Comparison of ENCODE assay signal across 16 cellular contexts in the genomic region with DNA sequence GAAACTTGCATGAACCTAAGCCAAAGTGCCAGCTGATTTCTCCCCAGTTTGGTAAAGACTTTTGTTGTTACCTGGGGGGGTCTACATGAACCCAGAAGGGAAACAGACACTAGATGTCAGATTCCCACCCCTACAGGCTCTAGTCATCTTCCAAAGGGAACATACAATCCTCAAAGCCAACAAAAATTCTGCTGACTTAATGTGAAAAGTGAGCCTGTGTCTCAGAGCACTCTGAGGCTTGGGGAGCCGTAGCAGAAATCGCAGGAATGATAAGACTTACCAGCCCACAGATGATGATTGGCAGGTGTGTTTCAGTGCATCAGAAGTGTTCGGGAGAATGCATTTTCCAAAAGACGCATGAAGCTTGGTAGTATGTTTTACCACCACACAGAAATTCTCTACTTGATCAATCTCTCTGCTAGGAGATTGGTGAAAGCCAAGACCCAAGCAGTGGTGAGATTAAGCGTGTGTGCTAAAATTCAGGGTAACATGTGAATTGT.
A peak's percentile ranks its signal among the peaks of the same experiment; 100 is the strongest.
DNase-seq lines count a peak whose midpoint lies in the region; ATAC-seq and TF ChIP-seq lines count a peak whose summit lies in the region.
"Had no signal": no experiment of that assay in that cellular context is flagged by ENCODE, and none has a peak within 500 bp of the region (broad histone marks: within the 10 kb centered on the region; RNA-seq: fewer than 3 reads in every experiment).

No MANE protein-coding gene starts in this region.

- H3K9me3 ChIP-seq in left ventricle myocardium inferior (replicated peaks), result no peaks in the 10 kb centered on the region
- H3K9me3 ChIP-seq in heart right ventricle, result no peaks in the 10 kb centered on the region
- H3K9me3 ChIP-seq: BE2C had no signal

- no peaks in the 10 kb centered on the region for H3K27me3 ChIP-seq in left ventricle myocardium inferior (ENCODE audit: low read depth)
- H3K27me3 ChIP-seq in heart right ventricle, result no peaks in the 10 kb centered on the region
- H3K27me3 ChIP-seq: BE2C had no signal

- H3K9me3 Mint-ChIP-seq in nephron (no peaks in the 10 kb centered on the region), progenitor cell of endocrine pancreas (ENCODE audit: low read depth) (no peaks in the 10 kb centered on the region)
- H3K9me3 Mint-ChIP-seq: CD4-positive, CD25-positive, alpha-beta regulatory T cell; CD8-positive, alpha-beta memory T cell; GM23338 had no signal

- no peaks in the 10 kb centered on the region for H3K36me3 Mint-ChIP-seq in nephron (ENCODE audit: low read depth)
- no peaks in the 10 kb centered on the region for H3K36me3 Mint-ChIP-seq in progenitor cell of endocrine pancreas (ENCODE audit: insufficient read depth)
- H3K36me3 Mint-ChIP-seq: CD4-positive, CD25-positive, alpha-beta regulatory T cell; CD8-positive, alpha-beta memory T cell had no signal

- H3K27me3 Mint-ChIP-seq in nephron (ENCODE audit: low read depth) (no peaks in the 10 kb centered on the region), progenitor cell of endocrine pancreas (no peaks in the 10 kb centered on the region)
- H3K27me3 Mint-ChIP-seq: CD4-positive, CD25-positive, alpha-beta regulatory T cell had no signal

- peak overlapping the region; percentile 30 for H3K27ac ChIP-seq in left ventricle myocardium inferior (replicated peaks)
- H3K27ac ChIP-seq in heart right ventricle, result peak overlapping the region in 1 of 10 donors; percentile 30

- H3K4me3 ChIP-seq in left ventricle myocardium inferior (no peak overlapping the region), heart right ventricle (no peak overlapping the region)
- H3K4me3 ChIP-seq: GM23338 had no signal

- TF ChIP-seq CTCF in left ventricle myocardium inferior (IDR thresholded peaks at IDR 0.05; ENCODE audit: borderline replicate concordance), result no peak
- TF ChIP-seq CTCF in heart right ventricle (IDR thresholded peaks at IDR 0.05), result no peak
- TF ChIP-seq CTCF in nephron (IDR thresholded peaks at IDR 0.05; ENCODE audit: unreplicated experiment in 3 of 3), result no peak
- TF ChIP-seq CTCF in progenitor cell of endocrine pancreas (IDR thresholded peaks at IDR 0.05; ENCODE audit: unreplicated experiment), result no peak

- H3K4me3 Mint-ChIP-seq in nephron, result no peak overlapping the region
- H3K4me3 Mint-ChIP-seq in progenitor cell of endocrine pancreas (ENCODE audit: low read depth), result no peak overlapping the region
- H3K4me3 Mint-ChIP-seq: CD4-positive, CD25-positive, alpha-beta regulatory T cell; CD8-positive, alpha-beta memory T cell; GM23338 had no signal

- 82 to 91% methylated on average over 5 of the region's 5 CpGs for WGBS in heart right ventricle, 2 donors

- intact Hi-C loops in left ventricle myocardium inferior (cut with micrococcal nuclease), result no loop called here
- intact Hi-C loops in heart right ventricle (cut with DNase I), result loop anchor here in 1 of 10 donors (10.0 kb wide), 1 partner anchor 72 kb away; no protein-coding TSS in a partner anchor

- peaks cover 33% of the 10 kb centered on the region for H3K4me1 ChIP-seq in left ventricle myocardium inferior
- peaks cover 0 to 23% (median 4%) of the 10 kb centered on the region in 9 donors for H3K4me1 ChIP-seq in heart right ventricle
- H3K4me1 ChIP-seq: BE2C had no signal

- H3K36me3 ChIP-seq in left ventricle myocardium inferior, result no peaks in the 10 kb centered on the region
- peaks cover 0 to 3% (median 0%) of the 10 kb centered on the region in 9 donors for H3K36me3 ChIP-seq in heart right ventricle
- H3K36me3 ChIP-seq: BE2C had no signal

- DNase-seq in left ventricle myocardium inferior, result no peak
- no peak for DNase-seq in heart right ventricle
- peak; percentile 51 for DNase-seq in NCI-H460 (ENCODE audit: extremely low read depth, low read depth)
- DNase-seq in progenitor cell of endocrine pancreas (ENCODE audit: low spot score, unreplicated experiment), result no peak
- no peak for DNase-seq in MV-4-11 (lab: John Stamatoyannopoulos, UW)
- DNase-seq in activated CD8-positive, alpha-beta memory T cell treated with anti-CD3 and anti-CD28 coated beads, Interleukin-2, amount 50 U/mL, for 48 hours, result no peak
- no peak for DNase-seq in amniotic stem cell (lab: John Stamatoyannopoulos, UW)
- DNase-seq: ACHN; BE2C; C1 segment of cervical spinal cord; CD4-positive, CD25-positive, alpha-beta regulatory T cell; CD8-positive, alpha-beta memory T cell; COR-L47; HCEC 1CT had no signal

- H3K27ac Mint-ChIP-seq in nephron, result peak overlapping the region in 2 of 3 experiments; percentile 12 to 39
- H3K27ac Mint-ChIP-seq in progenitor cell of endocrine pancreas, result peak overlapping the region; percentile 35
- H3K27ac Mint-ChIP-seq: CD4-positive, CD25-positive, alpha-beta regulatory T cell; CD8-positive, alpha-beta memory T cell; GM23338 had no signal

- no peak for ATAC-seq in heart right ventricle
- ATAC-seq: GM23338 had no signal

- H3K4me1 Mint-ChIP-seq in nephron, result peaks cover 20% of the 10 kb centered on the region
- H3K4me1 Mint-ChIP-seq in progenitor cell of endocrine pancreas (ENCODE audit: low read depth), result peaks cover 20% of the 10 kb centered on the region
- H3K4me1 Mint-ChIP-seq: CD4-positive, CD25-positive, alpha-beta regulatory T cell had no signal
